In the genomic region with DNA sequence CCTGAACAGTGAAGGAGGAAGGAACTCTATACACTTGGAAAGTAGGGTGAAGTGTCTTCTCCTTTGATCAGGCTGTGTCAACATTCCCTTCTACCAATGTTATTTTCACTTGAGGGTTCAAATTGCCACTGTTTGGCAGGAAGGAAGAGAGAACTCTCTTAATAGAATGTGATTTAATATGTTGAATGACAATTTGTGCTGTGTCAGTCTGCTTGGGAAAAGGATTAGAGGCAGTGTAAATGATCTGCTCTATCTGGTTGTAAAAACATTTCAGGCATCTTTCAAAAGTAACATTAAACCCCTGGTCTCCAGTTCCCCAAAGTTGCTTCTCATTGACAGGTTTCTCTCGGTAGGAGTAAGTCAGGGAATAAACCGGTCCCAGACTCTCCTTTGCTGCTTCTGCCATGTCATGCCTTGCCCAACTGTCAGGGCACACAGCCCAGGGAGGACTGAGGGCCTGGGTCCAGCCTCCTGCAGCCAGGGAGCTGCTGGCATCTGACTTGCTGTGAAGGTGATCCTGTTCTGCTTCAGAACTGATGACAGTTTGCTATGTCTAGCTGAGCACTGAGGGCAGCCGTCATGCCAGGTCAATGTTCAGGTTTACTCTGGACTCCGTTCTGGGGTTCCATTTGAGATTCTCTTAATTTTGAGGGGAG, we compare ENCODE assay signal across 1 cellular context.
TF ChIP-seq lines count a peak whose summit lies in the region.

No MANE protein-coding gene starts in this region.

TF ChIP-seq in IMR-90, 13 proteins besides CTCF, POLR2A, EP300 and RAD21:
- TF ChIP-seq CEBPB (IDR thresholded peaks at IDR 0.05; ENCODE audit: low read depth, low read length) (no peak), SMC3 (IDR thresholded peaks at IDR 0.05; ENCODE audit: low read depth, low read length) (no peak)
